ENCODE assay signal across 8 cellular contexts in the genomic region with DNA sequence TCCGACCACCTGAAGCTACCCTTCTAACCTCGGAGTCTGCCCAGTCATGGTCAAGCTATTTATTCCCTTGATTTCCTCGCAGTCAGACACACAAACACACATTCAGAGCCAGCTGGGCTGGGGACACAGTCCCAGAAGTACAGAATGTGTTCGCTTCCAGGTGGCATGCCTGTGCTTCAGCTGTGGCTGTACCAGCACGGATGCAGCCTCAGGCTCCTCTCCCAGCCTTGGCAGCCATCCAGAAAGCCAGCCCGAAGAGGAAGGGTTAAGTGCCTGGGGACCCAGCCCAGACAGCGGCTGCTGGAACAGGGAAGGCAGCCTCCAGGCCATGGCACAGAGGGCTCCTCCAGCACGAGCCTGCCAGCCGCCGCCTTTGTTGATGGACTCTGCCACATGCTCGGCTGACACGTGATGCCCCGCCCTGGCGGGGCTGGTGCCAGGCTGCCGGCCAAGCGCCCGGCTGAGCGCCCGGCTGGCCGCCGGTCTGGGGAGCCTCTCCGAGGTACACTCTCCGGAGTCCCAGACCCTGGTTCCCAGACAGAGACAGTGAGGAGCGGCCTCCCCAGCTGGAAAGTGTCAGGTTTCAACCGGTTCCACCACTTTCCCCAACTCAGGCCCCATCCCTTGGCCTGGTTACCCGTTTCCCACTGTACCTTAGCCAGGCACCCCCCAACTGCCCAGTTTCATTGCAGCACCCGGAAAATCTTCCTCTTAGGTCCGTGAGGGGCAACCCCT. TPM values are rescaled to one million over a fixed set of nuclear protein-coding genes. Genes with fewer than 3 reads are reported as not detected.
DNase-seq lines count a peak whose midpoint lies in the region; ATAC-seq and TF ChIP-seq lines count a peak whose summit lies in the region.

No MANE protein-coding gene starts in this region.

- H3K4me3 ChIP-seq in colonic mucosa (no peak overlapping the region), suprapubic skin (peak overlapping the region; percentile 16)

- DNase-seq in GM04504 (ENCODE audit: low read depth) (peak; percentile 76), NCI-H510A (lab: John Stamatoyannopoulos, UW) (peak; percentile 92), colonic mucosa (peak; percentile 90), left colon (peak; percentile 88 to 94), suprapubic skin (ENCODE audit: low spot score in 2 of 2) (peak; percentile 92 to 94)
- no peak for DNase-seq in activated CD4-positive, alpha-beta T cell treated with anti-CD3 and anti-CD28 coated beads, Interleukin-2, amount 50 U/mL, for 1 hour
- no peak for DNase-seq in NK-92 treated with Interleukin-12 subunit alpha and Interleukin-12 subunit beta, amount 100 ng/mL, for 24 hours (lab: John Stamatoyannopoulos, UW)

- H3K27ac ChIP-seq in colonic mucosa (peak overlapping the region; percentile 42), suprapubic skin (peak overlapping the region; percentile 84)

- H3K9me3 ChIP-seq in colonic mucosa (no peaks in the 10 kb centered on the region), suprapubic skin (no peaks in the 10 kb centered on the region)

- no peaks in the 10 kb centered on the region for H3K27me3 ChIP-seq in colonic mucosa
- no peaks in the 10 kb centered on the region for H3K27me3 ChIP-seq in suprapubic skin

- TF ChIP-seq CTCF in colonic mucosa (IDR thresholded peaks at IDR 0.05) (no peak), suprapubic skin (IDR thresholded peaks at IDR 0.05) (no peak)

- ATAC-seq in left colon = peak; percentile 70
- no peak for ATAC-seq in HG02973 (IDR thresholded peaks at IDR 0.05; ENCODE audit: unreplicated experiment)

- H3K36me3 ChIP-seq in colonic mucosa (no peaks in the 10 kb centered on the region), suprapubic skin (no peaks in the 10 kb centered on the region)

- peak overlapping the region; percentile 57 to 84 for H3K9ac ChIP-seq in colonic mucosa (ENCODE audit: low read depth in 2 of 2, low read length in 2 of 2)

- TF ChIP-seq POLR2A in suprapubic skin (IDR thresholded peaks at IDR 0.05) = no peak

- 5% methylated on average over 24 of the region's 28 CpGs for WGBS in suprapubic skin

- peaks cover 57% of the 10 kb centered on the region for H3K4me1 ChIP-seq in colonic mucosa
- peaks cover 100% of the 10 kb centered on the region for H3K4me1 ChIP-seq in suprapubic skin

- intact Hi-C loops in colonic mucosa (cut with DNase I) = no loop called here
- intact Hi-C loops in left colon (cut with DNase I, micrococcal nuclease) = no loop called here

- no peak for TF ChIP-seq EP300 in suprapubic skin (IDR thresholded peaks at IDR 0.05)

RNA-seq across cellular contexts. Expression of a gene that starts 5.4 kb away (rescaled TPM):
- 10 to 100 TPM in 1 of 2 donors, 1 to 10 TPM in 1; 5.0 to 11.6 TPM for total RNA-seq in colonic mucosa
- total RNA-seq in left colon = 10 to 100 TPM in 1 of 2 donors, 1 to 10 TPM in 1; 7.0 to 25.4 TPM
- 10 to 100 TPM in 2 of 4 donors, 1 to 10 TPM in 2; 2.6 to 11.1 (median 9.8) TPM for total RNA-seq in suprapubic skin

RNA-seq across cellular contexts. Expression of a gene that starts 57.6 kb away (rescaled TPM):
- 10 to 100 TPM; 10.2 to 48.3 TPM for total RNA-seq in colonic mucosa
- total RNA-seq in left colon = 10 to 100 TPM in 1 of 2 donors, 1 to 10 TPM in 1; 2.9 to 10.4 TPM
- total RNA-seq in suprapubic skin = 10 to 100 TPM in 2 of 4 donors, 1 to 10 TPM in 2; 1.8 to 12.2 (median 8.8) TPM

Comparison
In these comparisons a context has a peak if more than half of its experiments do, and no peak if none do; other contexts are left out.
1. DNase-seq: peak in GM04504 (single experiment), NCI-H510A (single experiment), colonic mucosa (single experiment), left colon (2 of 2) and suprapubic skin (2 of 2); none in activated CD4-positive, alpha-beta T cell treated with anti-CD3 and anti-CD28 coated beads, Interleukin-2, amount 50 U/mL, for 1 hour (single experiment) and NK-92 treated with Interleukin-12 subunit alpha and Interleukin-12 subunit beta, amount 100 ng/mL, for 24 hours (single experiment).